In genomic region chr14:64808449-64808848, GRCh38 we compare ENCODE assay signal across 20 cellular contexts.
"Had no signal": no experiment of that assay in that cellular context is flagged by ENCODE, and none has a peak within 500 bp of the region (broad histone marks: within the 10 kb centered on the region; RNA-seq: fewer than 3 reads in every experiment).

No MANE protein-coding gene starts in this region.

- H3K27ac ChIP-seq: colonic mucosa, esophagus muscularis mucosa, foreskin keratinocyte, lower lobe of right lung, pancreas, right lobe of liver, transverse colon had no signal

- ATAC-seq: foreskin keratinocyte; gastroesophageal sphincter; left colon; lower lobe of right lung; natural killer cell; pancreas; right lobe of liver; stimulated activated naive B cell treated with anti-CD40 and anti-IgM and Interleukin-4, amounts not matched to agents 10 μg/mL and 1 μg/mL and 100 μg/mL, for 72 hours had no signal

- H3K27me3 ChIP-seq: colonic mucosa, esophagus muscularis mucosa, foreskin keratinocyte, gastroesophageal sphincter, heart left ventricle, pancreas, right lobe of liver, transverse colon had no signal

- H3K4me1 ChIP-seq: colonic mucosa had no signal

- H3K4me3 ChIP-seq: colonic mucosa, esophagus muscularis mucosa, gastroesophageal sphincter, heart left ventricle, lower lobe of right lung, pancreas, right lobe of liver, transverse colon had no signal

- H3K9me3 ChIP-seq: colonic mucosa, esophagus muscularis mucosa, gastroesophageal sphincter, heart left ventricle, lower lobe of right lung, pancreas, right lobe of liver, transverse colon had no signal

- H3K36me3 ChIP-seq: colonic mucosa, gastroesophageal sphincter, lower lobe of right lung, pancreas, right lobe of liver, transverse colon had no signal

- DNase-seq: colonic mucosa; effector memory CD4-positive, alpha-beta T cell; foreskin keratinocyte; heart left ventricle; hippocampal formation; kidney glomerular epithelial cell; left colon; left ventricle myocardium superior; lower lobe of right lung; natural killer cell; occipital lobe; pancreas; right lobe of liver; small intestine; stimulated activated CD4-positive, alpha-beta T cell treated with anti-CD3 and anti-CD28 coated beads, Interleukin-15, amount 100 ng/mL, for 24 hours; stimulated activated CD4-positive, alpha-beta T cell treated with anti-CD3 and anti-CD28 coated beads, Interleukin-2, amount 100 ng/mL, for 48 hours; stimulated activated naive B cell treated with anti-CD40 and anti-IgM and Interleukin-4, amounts not matched to agents 10 μg/mL and 1 μg/mL and 100 μg/mL, for 72 hours; transverse colon had no signal
